ENCODE assay signal across 1 cellular context in the genomic region with DNA sequence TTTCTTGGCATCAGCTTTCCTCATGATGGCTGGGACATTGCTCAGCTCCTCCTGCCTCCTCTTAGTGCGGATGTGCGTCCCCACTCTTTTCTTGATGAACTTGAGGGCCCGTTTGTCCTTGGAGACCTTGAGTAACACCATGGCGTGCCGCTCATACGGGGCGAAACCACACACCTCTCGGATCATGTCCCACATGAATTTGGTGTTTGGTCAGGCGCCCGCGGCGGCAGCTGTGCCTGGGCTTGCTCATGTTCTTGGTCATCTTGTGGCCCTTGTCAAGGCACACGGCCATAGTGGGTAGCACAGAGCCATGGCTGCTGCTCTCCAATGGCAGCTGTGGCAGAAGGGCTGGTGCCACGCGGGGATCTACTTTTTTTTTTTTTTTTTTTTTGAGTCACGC.
TF ChIP-seq lines count a peak whose summit lies in the region.

No MANE protein-coding gene starts in this region.

TF ChIP-seq in K562, 482 proteins besides CTCF, POLR2A, EP300 and RAD21:
- TF ChIP-seq RBFOX2 (IDR thresholded peaks at IDR 0.05; ENCODE audit: low read depth, low read length): 0 out of 2 replicates have a peak, but pooled peaks have one; percentile 21
- TF ChIP-seq ZNF644 (tag; IDR thresholded peaks at IDR 0.05; ENCODE audit: low read depth): no peak
